1 cellular context compared by ENCODE assay signal in genomic region chr1:54266195-54266594, GRCh38.
TF ChIP-seq lines count a peak whose summit lies in the region.

No MANE protein-coding gene starts in this region.

TF ChIP-seq in HepG2, 621 proteins besides CTCF, POLR2A, EP300 and RAD21 (continued from another document):
- TF ChIP-seq ZNF253 (CRISPR knock-in tag; IDR thresholded peaks at IDR 0.05; ENCODE audit: borderline replicate concordance) = no peak
